ENCODE assay signal across 11 cellular contexts in the genomic region with DNA sequence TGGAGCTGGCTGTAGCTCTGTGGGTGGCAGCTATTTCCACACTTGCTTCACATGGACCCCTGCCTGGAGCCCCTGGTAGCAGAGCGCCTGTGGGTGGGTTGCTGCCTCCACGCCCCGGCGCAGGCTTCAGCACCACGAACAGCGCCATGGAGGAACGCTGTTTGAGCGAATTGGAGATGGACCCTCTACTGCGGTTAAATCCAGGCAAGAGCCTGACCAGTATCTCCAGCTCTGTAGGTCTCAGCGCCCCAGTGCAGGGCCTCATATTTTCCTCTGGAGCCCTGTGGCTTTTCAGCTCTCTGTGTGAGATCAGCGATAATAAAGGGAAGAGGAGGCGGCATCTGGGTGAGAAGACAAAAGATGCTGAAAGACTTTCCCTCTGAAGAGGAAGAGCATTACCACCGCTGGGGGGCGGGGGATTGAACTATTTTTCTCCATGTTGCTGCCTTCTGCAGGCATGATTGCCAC. TPM values are rescaled to one million over a fixed set of nuclear protein-coding genes. Genes with fewer than 3 reads are reported as not detected.
DNase-seq lines count a peak whose midpoint lies in the region; ATAC-seq and TF ChIP-seq lines count a peak whose summit lies in the region.
"Had no signal": no experiment of that assay in that cellular context is flagged by ENCODE, and none has a peak within 500 bp of the region (broad histone marks: within the 10 kb centered on the region; RNA-seq: fewer than 3 reads in every experiment).

No MANE protein-coding gene starts in this region.

- no peaks in the 10 kb centered on the region for H3K4me1 ChIP-seq in psoas muscle

- no peak overlapping the region for H3K4me3 ChIP-seq in epithelial cell of esophagus (ENCODE audit: low read length)
- no peak overlapping the region for H3K4me3 ChIP-seq in psoas muscle
- H3K4me3 ChIP-seq: stomach had no signal

- peak; percentile 75 for DNase-seq in activated CD4-positive, alpha-beta T cell treated with anti-CD3 and anti-CD28 coated beads, Interleukin-2, amount 10 ng/mL, durations not matched to agents 24 days and 14 days
- DNase-seq in activated CD4-positive, alpha-beta T cell treated with anti-CD3 and anti-CD28 coated beads, Interleukin-2, amount 50 U/mL, for 4 hours, result no peak
- DNase-seq in NCI-H226, result peak; percentile 3
- peak; percentile 36 for DNase-seq in epithelial cell of esophagus (ENCODE audit: low read depth)
- DNase-seq in osteocyte (ENCODE audit: extremely low spot score, unreplicated experiment), result peak; percentile 81
- no peak for DNase-seq in NCI-H774 (lab: John Stamatoyannopoulos, UW)
- DNase-seq in psoas muscle, result no peak
- DNase-seq in NCI-H526 (lab: John Stamatoyannopoulos, UW), result no peak
- DNase-seq: NCI-H1694, stomach had no signal

- H3K27ac Mint-ChIP-seq in activated CD4-positive, alpha-beta T cell treated with anti-CD3 and anti-CD28 coated beads, Interleukin-2, amount 10 ng/mL, durations not matched to agents 24 days and 14 days, result no peak overlapping the region
- no peak overlapping the region for H3K27ac Mint-ChIP-seq in osteocyte (ENCODE audit: unreplicated experiment)
- H3K27ac Mint-ChIP-seq: T-helper 2 cell treated with Interferon-gamma antibody and Interleukin-4, amounts not matched to agents 5 μg/mL and 100 μg/mL, for 36 hours had no signal

- ATAC-seq in psoas muscle, result no peak

- H3K4me1 Mint-ChIP-seq in activated CD4-positive, alpha-beta T cell treated with anti-CD3 and anti-CD28 coated beads, Interleukin-2, amount 10 ng/mL, durations not matched to agents 24 days and 14 days, result no peaks in the 10 kb centered on the region
- no peaks in the 10 kb centered on the region for H3K4me1 Mint-ChIP-seq in osteocyte (ENCODE audit: unreplicated experiment)

- peaks cover 30% of the 10 kb centered on the region for H3K27me3 Mint-ChIP-seq in activated CD4-positive, alpha-beta T cell treated with anti-CD3 and anti-CD28 coated beads, Interleukin-2, amount 10 ng/mL, durations not matched to agents 24 days and 14 days
- H3K27me3 Mint-ChIP-seq in osteocyte (ENCODE audit: unreplicated experiment), result peaks cover 50% of the 10 kb centered on the region

- H3K36me3 Mint-ChIP-seq in activated CD4-positive, alpha-beta T cell treated with anti-CD3 and anti-CD28 coated beads, Interleukin-2, amount 10 ng/mL, durations not matched to agents 24 days and 14 days (ENCODE audit: low read depth), result no peaks in the 10 kb centered on the region
- H3K36me3 Mint-ChIP-seq in osteocyte (ENCODE audit: unreplicated experiment), result no peaks in the 10 kb centered on the region

- no peak overlapping the region for H3K27ac ChIP-seq in psoas muscle
- H3K27ac ChIP-seq: stomach had no signal

- TF ChIP-seq CTCF in epithelial cell of esophagus (IDR thresholded peaks at IDR 0.05; ENCODE audit: insufficient read depth, low read depth, low read length, missing control alignments) (no peak), osteocyte (IDR thresholded peaks at IDR 0.05) (no peak), psoas muscle (IDR thresholded peaks at IDR 0.05) (no peak)

- H3K4me3 Mint-ChIP-seq in activated CD4-positive, alpha-beta T cell treated with anti-CD3 and anti-CD28 coated beads, Interleukin-2, amount 10 ng/mL, durations not matched to agents 24 days and 14 days, result no peak overlapping the region
- H3K4me3 Mint-ChIP-seq in osteocyte (ENCODE audit: unreplicated experiment), result no peak overlapping the region
- H3K4me3 Mint-ChIP-seq: T-helper 2 cell treated with Interferon-gamma antibody and Interleukin-4, amounts not matched to agents 5 μg/mL and 100 μg/mL, for 36 hours had no signal

- H3K36me3 ChIP-seq in psoas muscle (ENCODE audit: insufficient read depth in 1 of 2, low read depth in 1 of 2), result no peaks in the 10 kb centered on the region
- H3K36me3 ChIP-seq: stomach had no signal

- H3K27me3 ChIP-seq in psoas muscle (ENCODE audit: insufficient read depth in 3 of 3, low read length in 2 of 3), result peaks cover 0 to 58% (median 7%) of the 10 kb centered on the region in 3 donors

- no peaks in the 10 kb centered on the region for H3K9me3 ChIP-seq in psoas muscle
- H3K9me3 ChIP-seq: stomach had no signal

- intact Hi-C loops in activated CD4-positive, alpha-beta T cell treated with anti-CD3 and anti-CD28 coated beads, Interleukin-2, amount 10 ng/mL, durations not matched to agents 24 days and 14 days (cut with micrococcal nuclease), result no loop called here
- intact Hi-C loops in psoas muscle (cut with DNase I), result loop anchor here in 1 of 2 donors (5.0 kb wide), 1 partner anchor 700 kb away; no protein-coding TSS in a partner anchor

- 2 to 3% (median 3%) methylated on average over 14 of the region's 14 CpGs for WGBS in psoas muscle, 3 donors

- no peaks in the 10 kb centered on the region for H3K9me3 Mint-ChIP-seq in activated CD4-positive, alpha-beta T cell treated with anti-CD3 and anti-CD28 coated beads, Interleukin-2, amount 10 ng/mL, durations not matched to agents 24 days and 14 days
- no peaks in the 10 kb centered on the region for H3K9me3 Mint-ChIP-seq in osteocyte (ENCODE audit: unreplicated experiment)
- H3K9me3 Mint-ChIP-seq: T-helper 2 cell treated with Interferon-gamma antibody and Interleukin-4, amounts not matched to agents 5 μg/mL and 100 μg/mL, for 36 hours had no signal

RNA-seq across cellular contexts. Expression of a gene that starts 12.0 kb away (rescaled TPM):
- total RNA-seq in activated CD4-positive, alpha-beta T cell treated with anti-CD3 and anti-CD28 coated beads, Interleukin-2, amount 10 ng/mL, durations not matched to agents 24 days and 14 days, result not detected in 2 replicates
- total RNA-seq in osteocyte (0.03 and 0.05 TPM in 2 replicates), psoas muscle (under 1 TPM in 3 of 4 donors, not detected in 1; 0.02 to 0.04 (median 0.04) TPM)
- under 1 TPM in 1 of 3 donors, not detected in 2; under 0.01 TPM for polyA plus RNA-seq in psoas muscle

Comparison
In these comparisons a context has a peak if more than half of its experiments do, and no peak if none do; other contexts are left out.
1. DNase-seq: peak in activated CD4-positive, alpha-beta T cell treated with anti-CD3 and anti-CD28 coated beads, Interleukin-2, amount 10 ng/mL, durations not matched to agents 24 days and 14 days (single experiment), NCI-H226 (single experiment), epithelial cell of esophagus (single experiment) and osteocyte (single experiment); none in activated CD4-positive, alpha-beta T cell treated with anti-CD3 and anti-CD28 coated beads, Interleukin-2, amount 50 U/mL, for 4 hours (0 of 2), NCI-H774 (single experiment), psoas muscle (0 of 2) and NCI-H526 (0 of 2).